ENCODE assay signal across 16 cellular contexts in genomic region chr18:9854801-9855676, GRCh38. TPM values are rescaled to one million over a fixed set of nuclear protein-coding genes. Genes with fewer than 3 reads are reported as not detected.
DNase-seq lines count a peak whose midpoint lies in the region; ATAC-seq and TF ChIP-seq lines count a peak whose summit lies in the region.
"Had no signal": no experiment of that assay in that cellular context is flagged by ENCODE, and none has a peak within 500 bp of the region (broad histone marks: within the 10 kb centered on the region; RNA-seq: fewer than 3 reads in every experiment).

No MANE protein-coding gene starts in this region.

- H3K27me3 Mint-ChIP-seq in CD14-positive monocyte (ENCODE audit: low read depth in 3 of 3), result peaks cover 0 to 2% (median 0%) of the 10 kb centered on the region in 3 donors

- peaks cover 39% of the 10 kb centered on the region for H3K4me1 Mint-ChIP-seq in CD14-positive monocyte

- H3K36me3 Mint-ChIP-seq in CD14-positive monocyte, result peaks cover 35 to 42% of the 10 kb centered on the region in 2 donors

- H3K4me1 ChIP-seq in lung (ENCODE audit: control insufficient read depth in 2 of 2, insufficient read depth in 2 of 2, low read length in 2 of 2) (peaks cover 0 to 10% of the 10 kb centered on the region in 2 donors), skeletal muscle tissue (ENCODE audit: control insufficient read depth in 3 of 3, insufficient read depth in 3 of 3, low read length in 3 of 3) (peaks cover 8 to 22% (median 22%) of the 10 kb centered on the region in 3 donors)

- peak; percentile 71 for ATAC-seq in lung (ENCODE audit: insufficient read depth, low FRiP score)

- H3K27ac Mint-ChIP-seq in CD14-positive monocyte, result peak overlapping the region; percentile 20 to 88 (median 81)

- intact Hi-C loops in CD14-positive monocyte (cut with micrococcal nuclease), result loop anchor here (5.0 to 10.0 kb wide), 2 partner anchors 50 to 57 kb away; partner anchors contain the start of gene VAPA (in 1 of the 2)

- H3K4me3 Mint-ChIP-seq in CD14-positive monocyte, result no peak overlapping the region

- no peak overlapping the region for H3K4me3 ChIP-seq in lung
- H3K4me3 ChIP-seq in skeletal muscle tissue (ENCODE audit: low read length in 3 of 3), result peak overlapping the region in 1 of 3 donors; percentile 17

- H3K27me3 ChIP-seq in lung (ENCODE audit: control insufficient read depth, insufficient read depth) (no peaks in the 10 kb centered on the region), skeletal muscle tissue (ENCODE audit: control insufficient read depth in 3 of 3, insufficient read depth in 3 of 3, low read length in 3 of 3) (no peaks in the 10 kb centered on the region)

- WGBS in lung, 2 donors, result 68 to 75% methylated on average over 12 of the region's 12 CpGs

- DNase-seq in CD14-positive monocyte (ENCODE audit: low spot score), result no peak
- peak; percentile 57 for DNase-seq in lung (ENCODE audit: low spot score)
- DNase-seq in NOMO-1 treated with dmso at 0.1 percent for 144 hours (lab: John Stamatoyannopoulos, UW; ENCODE audit: unreplicated experiment), result no peak
- DNase-seq in SKM-1 treated with dmso at 0.1 percent for 144 hours (lab: John Stamatoyannopoulos, UW; ENCODE audit: unreplicated experiment), result no peak
- DNase-seq in glomerular visceral epithelial cell (ENCODE audit: extremely low spot score), result no peak
- no peak for DNase-seq in DMS114 treated with DMSO at 0.1 percent for 48 hours (lab: John Stamatoyannopoulos, UW; ENCODE audit: unreplicated experiment)
- DNase-seq: activated CD4-positive, alpha-beta T cell treated with anti-CD3 and anti-CD28 coated beads for 48 hours; activated T-cell treated with anti-CD3 and anti-CD28 coated beads, Interleukin-2, amount 50 U/mL, for 48 hours; anterior cingulate cortex; NCI-H1105 treated with DMSO at 0.1 percent for 48 hours; NCI-H524 treated with DMSO at 0.1 percent for 48 hours; RPMI8226 had no signal

- H3K36me3 ChIP-seq in lung (ENCODE audit: control insufficient read depth in 2 of 2, insufficient read depth in 2 of 2, low read length in 2 of 2), result no peaks in the 10 kb centered on the region
- H3K36me3 ChIP-seq in skeletal muscle tissue (ENCODE audit: control insufficient read depth in 3 of 3, insufficient read depth in 3 of 3, low read length in 3 of 3), result no peaks in the 10 kb centered on the region

- TF ChIP-seq CTCF in CD14-positive monocyte (IDR thresholded peaks at IDR 0.05) (no peak), lung (IDR thresholded peaks at IDR 0.05; ENCODE audit: control extremely low read depth, extremely low read depth) (no peak)

- no peaks in the 10 kb centered on the region for H3K9me3 ChIP-seq in lung (ENCODE audit: control insufficient read depth in 2 of 2, insufficient read depth in 1 of 2, low read length in 1 of 2)
- no peaks in the 10 kb centered on the region for H3K9me3 ChIP-seq in skeletal muscle tissue (ENCODE audit: control insufficient read depth in 3 of 3, low read length in 3 of 3)

- H3K27ac ChIP-seq in cingulate gyrus (ENCODE audit: low read depth, low read length), result peak overlapping the region; percentile 63
- H3K27ac ChIP-seq in lung (ENCODE audit: low read depth in 1 of 2, low read length in 1 of 2), result peak overlapping the region; percentile 22 to 92
- peak overlapping the region; percentile 72 for H3K27ac ChIP-seq in skeletal muscle tissue (ENCODE audit: low read depth, low read length)

- peaks cover 0 to 4% (median 0%) of the 10 kb centered on the region in 7 donors for H3K9me3 Mint-ChIP-seq in CD14-positive monocyte

- peak overlapping the region; percentile 21 to 58 (median 57) for H3K9ac ChIP-seq in skeletal muscle tissue (ENCODE audit: low read depth in 1 of 3, low read length in 3 of 3)

RNA-seq across cellular contexts. Expression of gene TXNDC2, which starts 30.7 kb away (rescaled TPM):
- polyA plus RNA-seq in CD14-positive monocyte (under 1 TPM in 1 of 2 donors, not detected in 1; 0.10 TPM), lung (under 1 TPM; 0.16 to 0.19 TPM)
- total RNA-seq in lung (under 1 TPM in 1 of 2 donors, not detected in 1; 0.12 TPM), skeletal muscle tissue (not detected)
- total RNA-seq: endothelial cell of umbilical vein; T-helper 2 cell treated with Interferon-gamma antibody and Interleukin-4, amounts not matched to agents 100 ng/mL and 5 ng/mL, for 36 hours had no signal

RNA-seq across cellular contexts. Expression of gene VAPA, which starts 58.8 kb away (rescaled TPM):
- polyA plus RNA-seq in CD14-positive monocyte (100 to 1,000 TPM; 334 to 393 TPM), lung (100 to 1,000 TPM; 143 to 240 TPM)
- total RNA-seq in lung (100 to 1,000 TPM; 255 to 351 TPM), skeletal muscle tissue (127 TPM)
